18 cellular contexts compared by ENCODE assay signal in the genomic region with DNA sequence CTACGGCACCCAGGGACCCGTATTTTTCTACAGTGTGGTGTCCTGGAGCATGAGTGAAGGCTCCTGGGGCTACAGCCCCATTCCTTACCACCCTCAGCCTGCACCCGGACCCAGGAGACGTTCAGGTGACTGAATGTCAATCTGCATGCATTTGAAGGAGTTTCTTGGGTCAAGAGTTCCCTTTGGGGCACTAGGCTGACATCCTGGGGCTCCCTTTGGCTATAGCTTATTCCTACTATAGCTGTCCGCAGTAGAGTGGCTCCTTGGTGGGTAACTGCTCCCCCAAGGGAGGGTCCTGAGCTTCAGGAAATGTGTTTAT. TPM values are rescaled to one million over a fixed set of nuclear protein-coding genes. Genes with fewer than 3 reads are reported as not detected.
DNase-seq lines count a peak whose midpoint lies in the region; ATAC-seq and TF ChIP-seq lines count a peak whose summit lies in the region.
"Had no signal": no experiment of that assay in that cellular context is flagged by ENCODE, and none has a peak within 500 bp of the region (broad histone marks: within the 10 kb centered on the region; RNA-seq: fewer than 3 reads in every experiment).

No MANE protein-coding gene starts in this region.

- H3K4me3 ChIP-seq in DOHH2 (ENCODE audit: low read length) (no peak overlapping the region), thymus (ENCODE audit: low read length) (no peak overlapping the region), A673 (ENCODE audit: low read depth, low read length, poor library complexity, severe bottlenecking) (no peak overlapping the region)
- H3K4me3 ChIP-seq: GM23248, HAP-1 had no signal

- H3K27me3 ChIP-seq in DOHH2 (ENCODE audit: control insufficient read depth, low read length) = no peaks in the 10 kb centered on the region
- no peaks in the 10 kb centered on the region for H3K27me3 ChIP-seq in thymus (ENCODE audit: control insufficient read depth, insufficient read depth)
- H3K27me3 ChIP-seq in A673 (replicated peaks; ENCODE audit: insufficient read depth, low read depth, low read length, poor library complexity) = peaks cover 4% of the 10 kb centered on the region

- peaks cover 9% of the 10 kb centered on the region for H3F3A ChIP-seq in DOHH2 (ENCODE audit: control insufficient read depth, insufficient read depth)

- 91% methylated on average over 5 of the region's 5 CpGs for WGBS in thymus

- BruUV-seq in A673 (replicated peaks; lab: Mats Ljungman, UMichigan) = no TSS peak

- no peak for TF ChIP-seq CTCF in DOHH2 (IDR thresholded peaks at IDR 0.05; ENCODE audit: low read depth, low read length, poor library complexity, severe bottlenecking)
- no peak for TF ChIP-seq CTCF in A673 (conservative IDR thresholded peaks at IDR 0.05; ENCODE audit: low read depth, low read length)
- no peak for TF ChIP-seq CTCF in RWPE1 (conservative IDR thresholded peaks at IDR 0.05; ENCODE audit: low read depth)

- peaks cover 5% of the 10 kb centered on the region for H3K36me3 ChIP-seq in DOHH2 (ENCODE audit: control insufficient read depth, low read length)
- H3K36me3 ChIP-seq in thymus (ENCODE audit: control insufficient read depth, insufficient read depth) = no peaks in the 10 kb centered on the region
- no peaks in the 10 kb centered on the region for H3K36me3 ChIP-seq in A673 (ENCODE audit: insufficient read depth, low read length, poor library complexity, severe bottlenecking)
- H3K36me3 ChIP-seq: HAP-1 had no signal

- CTCF ChIA-PET in A673 (lab: Charles Lee) (no interaction called here), RWPE1 (lab: Yijun Ruan, JAX) (no interaction called here)

- H3K4me1 ChIP-seq in DOHH2 (ENCODE audit: control insufficient read depth, low read length) (peaks cover 56% of the 10 kb centered on the region), thymus (ENCODE audit: control insufficient read depth, insufficient read depth, low read length) (peaks cover 19% of the 10 kb centered on the region), A673 (ENCODE audit: insufficient read depth, low read length, poor library complexity, severe bottlenecking) (no peaks in the 10 kb centered on the region)
- H3K4me1 ChIP-seq: HAP-1 had no signal

- H3K9me2 ChIP-seq in DOHH2 (replicated peaks; ENCODE audit: control insufficient read depth, low read length) = no peaks in the 10 kb centered on the region

- peak overlapping the region; percentile 53 for H3K4me2 ChIP-seq in DOHH2 (ENCODE audit: low read length)

- no peaks in the 10 kb centered on the region for H3K9me3 ChIP-seq in DOHH2 (ENCODE audit: control insufficient read depth, insufficient read depth, low read length)
- no peaks in the 10 kb centered on the region for H3K9me3 ChIP-seq in thymus (ENCODE audit: control insufficient read depth)
- no peaks in the 10 kb centered on the region for H3K9me3 ChIP-seq in A673 (ENCODE audit: low read depth, low read length, poor library complexity, severe bottlenecking)
- H3K9me3 ChIP-seq: HAP-1 had no signal

- no peaks in the 10 kb centered on the region for H4K20me1 ChIP-seq in DOHH2 (ENCODE audit: control insufficient read depth, insufficient read depth, low read depth, low read length)

- peaks cover 33% of the 10 kb centered on the region for H3K79me2 ChIP-seq in DOHH2 (ENCODE audit: control insufficient read depth, low read length)

- POLR2A ChIA-PET in A673 (lab: Charles Lee; ENCODE audit: low non-redundant PET) = no interaction called here
- POLR2A ChIA-PET in RWPE1 (lab: Yijun Ruan, JAX; ENCODE audit: low non-redundant PET) = interaction anchor here (0.6 kb wide), 1 partner anchor 23 kb away, joined by 3 read pairs; no protein-coding TSS in a partner anchor

- H3K27ac ChIP-seq in DOHH2 (ENCODE audit: low read depth, low read length) (peak overlapping the region; percentile 43; the same call in 1 of the 2 replicates), cingulate gyrus (ENCODE audit: low read depth, low read length) (peak overlapping the region; percentile 72), thymus (ENCODE audit: low read depth) (peak overlapping the region; percentile 21), A673 (ENCODE audit: low read depth, low read length, poor library complexity, severe bottlenecking) (no peak overlapping the region), RWPE1 (no peak overlapping the region)
- H3K27ac ChIP-seq: GM23248 had no signal

- ATAC-seq in HG03457 (IDR thresholded peaks at IDR 0.05; ENCODE audit: unreplicated experiment) (no peak), Right ventricle myocardium superior (ENCODE audit: poor library complexity) (no peak)

- intact Hi-C loops in A673 (cut with micrococcal nuclease; ENCODE audit: unreplicated experiment) (no loop called here), Right ventricle myocardium superior (cut with DNase I) (no loop called here)

- DNase-seq in mesenteric fat pad (ENCODE audit: low spot score) (peak; percentile 57), A673 (ENCODE audit: low spot score) (no peak), Right ventricle myocardium superior (no peak), RWPE1 (ENCODE audit: low spot score) (no peak)
- DNase-seq: AML-193; CD8-positive, alpha-beta memory T cell; COR-L47; DMS 273 treated with DMSO at 0.1 percent for 48 hours; DMS53; DND-41; GM23248 had no signal

RNA-seq across cellular contexts. Expression of a gene that starts 19.9 kb away (rescaled TPM):
- 5.7 TPM for total RNA-seq in mesenteric fat pad
- 3.0 TPM for polyA plus RNA-seq in thymus
- not detected in 2 replicates for total RNA-seq in A673 (2021)
- 1.7 TPM for total RNA-seq in Right ventricle myocardium superior
- total RNA-seq: CD8-positive, alpha-beta memory T cell; HT-29 had no signal
- polyA plus RNA-seq: BJ; CD8-positive, alpha-beta memory T cell; GM23248 had no signal

Comparison
In these comparisons a context has a peak if more than half of its experiments do, and no peak if none do; other contexts are left out.
1. H3K27ac ChIP-seq: peak in DOHH2 (single experiment), cingulate gyrus (single experiment) and thymus (single experiment); none in A673 (single experiment) and RWPE1 (single experiment).